In genomic region chr14:95320076-95320895, GRCh38 we compare ENCODE assay signal across 7 cellular contexts. TPM values are rescaled to one million over a fixed set of nuclear protein-coding genes. Genes with fewer than 3 reads are reported as not detected.
DNase-seq lines count a peak whose midpoint lies in the region; ATAC-seq and TF ChIP-seq lines count a peak whose summit lies in the region.

No MANE protein-coding gene starts in this region.

- POLR2A ChIA-PET in OCI-LY7 (lab: Charles Lee) = interaction anchor here (2.5 kb wide), 1 partner anchor 8 kb away, joined by 11 read pairs; no protein-coding TSS in a partner anchor

- no peak overlapping the region for H2AFZ ChIP-seq in OCI-LY7 (ENCODE audit: low read length)

- H3K4me1 ChIP-seq in OCI-LY7 (ENCODE audit: insufficient read depth, low read length, poor library complexity, severe bottlenecking) = peaks cover 36% of the 10 kb centered on the region
- H3K4me1 ChIP-seq in esophagus (ENCODE audit: control insufficient read depth in 2 of 2, insufficient read depth in 2 of 2, low read length in 1 of 2) = peaks cover 6 to 17% of the 10 kb centered on the region in 2 donors

- no peaks in the 10 kb centered on the region for H3K79me2 ChIP-seq in OCI-LY7 (ENCODE audit: insufficient read depth, low read depth, low read length)

- H3K9me3 ChIP-seq in OCI-LY7 (ENCODE audit: low read length) (no peaks in the 10 kb centered on the region), esophagus (ENCODE audit: control insufficient read depth in 2 of 2, insufficient read depth in 1 of 2, low read depth in 1 of 2, low read length in 1 of 2) (no peaks in the 10 kb centered on the region)

- no peaks in the 10 kb centered on the region for H3K9me2 ChIP-seq in OCI-LY7 (ENCODE audit: insufficient read depth, low read length)

- no peaks in the 10 kb centered on the region for H3K27me3 ChIP-seq in esophagus (ENCODE audit: control insufficient read depth in 1 of 2, insufficient read depth in 2 of 2, low read length in 2 of 2)

- H3K36me3 ChIP-seq in OCI-LY7 (ENCODE audit: insufficient read depth, low read length) (no peaks in the 10 kb centered on the region), esophagus (ENCODE audit: control insufficient read depth in 2 of 2, insufficient read depth in 2 of 2, low read length in 1 of 2) (no peaks in the 10 kb centered on the region)

- whole genome bisulfite sequencing in esophagus, 2 donors = 23% methylated on average over 26 to 31 of the region's 32 CpGs

- BruUV-seq in OCI-LY7 (replicated peaks; lab: Mats Ljungman, UMichigan) = no TSS peak

- CTCF ChIA-PET in OCI-LY7 (lab: Charles Lee; ENCODE audit: unreplicated experiment) = interaction anchor here (1.2 kb wide), 1 partner anchor 16 kb away, joined by 3 read pairs; no protein-coding TSS in a partner anchor

- DNase-seq in OCI-LY7 (ENCODE audit: low spot score) (peak; percentile 48), retina (peak; percentile 49), cerebellum (ENCODE audit: low spot score) (no peak), H4 (ENCODE audit: low spot score) (no peak)

- peak overlapping the region; percentile 72 for H3K4me2 ChIP-seq in OCI-LY7 (ENCODE audit: low read length)

- TF ChIP-seq CTCF in OCI-LY7 (conservative IDR thresholded peaks at IDR 0.05; ENCODE audit: low read length) = no peak

- ATAC-seq in GM19351 (IDR thresholded peaks at IDR 0.05; ENCODE audit: unreplicated experiment) (peak; percentile 21), HG03457 (IDR thresholded peaks at IDR 0.05; ENCODE audit: unreplicated experiment) (no peak)

- H3K27ac ChIP-seq in OCI-LY7 (ENCODE audit: low read depth, low read length, poor library complexity, severe bottlenecking) (no peak overlapping the region), esophagus (ENCODE audit: low read depth in 2 of 2, low read length in 1 of 2) (peak overlapping the region; percentile 13 to 16)

- intact Hi-C loops in OCI-LY7 (cut with micrococcal nuclease; ENCODE audit: unreplicated experiment) = no loop called here

- no peaks in the 10 kb centered on the region for H4K20me1 ChIP-seq in OCI-LY7 (ENCODE audit: insufficient read depth, low read length)

- peak overlapping the region; percentile 62 for H3K4me3 ChIP-seq in OCI-LY7 (ENCODE audit: low read depth, low read length, poor library complexity, severe bottlenecking)
- peak overlapping the region; percentile 30 to 61 for H3K4me3 ChIP-seq in esophagus (ENCODE audit: low read depth in 1 of 2, low read length in 2 of 2)

RNA-seq across cellular contexts. Expression of gene CLMN, which starts 0.6 kb away (rescaled TPM):
- 5.8 and 6.8 TPM in 2 replicates for total RNA-seq in OCI-LY7 (2014; rRNA removed; shearing (Covaris generic))
- 12.0 and 13.0 TPM in 2 replicates for total RNA-seq in OCI-LY7 (2022)
- 1 to 10 TPM; 1.6 to 2.3 TPM for polyA plus RNA-seq in esophagus
- 7.1 TPM for total RNA-seq in cerebellum
- 3.7 and 4.5 TPM in 2 replicates for total RNA-seq in H4 (2014; rRNA removed; shearing (Covaris generic))

Comparison
In these comparisons a context has a peak if more than half of its experiments do, and no peak if none do; other contexts are left out.
1. DNase-seq: peak in OCI-LY7 (single experiment) and retina (single experiment); none in cerebellum (single experiment) and H4 (single experiment).